In genomic region chr17:82300707-82301270, GRCh38 we compare ENCODE assay signal across 8 cellular contexts. TPM values are rescaled to one million over a fixed set of nuclear protein-coding genes. Genes with fewer than 3 reads are reported as not detected.
DNase-seq lines count a peak whose midpoint lies in the region; ATAC-seq and TF ChIP-seq lines count a peak whose summit lies in the region.

No MANE protein-coding gene starts in this region.

- H3K4me3 ChIP-seq in fibroblast of pulmonary artery (replicated peaks; ENCODE audit: low read depth, low read length) (no peak overlapping the region), osteoblast (ENCODE audit: insufficient read depth, low read length) (no peak overlapping the region)

- H3K27me3 ChIP-seq in osteoblast (ENCODE audit: insufficient read depth, low read length) = no peaks in the 10 kb centered on the region

- H3K9me3 Mint-ChIP-seq in activated T-helper 2 cell treated with anti-CD3 and anti-CD28 coated beads, Interferon-gamma antibody, Interleukin-2, Interleukin-4, amounts not matched to agents 10 μg/mL and 5 μg/mL and 100 μg/mL, durations not matched to agents 14 hours and 24 hours and 36 hours = no peaks in the 10 kb centered on the region

- peak; percentile 69 for TF ChIP-seq CTCF in fibroblast of pulmonary artery (IDR thresholded peaks at IDR 0.05; ENCODE audit: low read length, missing control alignments)
- TF ChIP-seq CTCF in osteoblast (IDR thresholded peaks at IDR 0.05; ENCODE audit: extremely low read depth, low read depth, low read length) = peak; percentile 62

- no peaks in the 10 kb centered on the region for H3K27me3 Mint-ChIP-seq in activated T-helper 2 cell treated with anti-CD3 and anti-CD28 coated beads, Interferon-gamma antibody, Interleukin-2, Interleukin-4, amounts not matched to agents 10 μg/mL and 5 μg/mL and 100 μg/mL, durations not matched to agents 14 hours and 24 hours and 36 hours (ENCODE audit: low read depth)

- no peak overlapping the region for H3K4me2 ChIP-seq in osteoblast (ENCODE audit: insufficient read depth, low read length)

- H3K27ac Mint-ChIP-seq in activated T-helper 2 cell treated with anti-CD3 and anti-CD28 coated beads, Interferon-gamma antibody, Interleukin-2, Interleukin-4, amounts not matched to agents 10 μg/mL and 5 μg/mL and 100 μg/mL, durations not matched to agents 14 hours and 24 hours and 36 hours = peak overlapping the region; percentile 80

- peak overlapping the region; percentile 89 for H3K4me3 Mint-ChIP-seq in activated T-helper 2 cell treated with anti-CD3 and anti-CD28 coated beads, Interferon-gamma antibody, Interleukin-2, Interleukin-4, amounts not matched to agents 10 μg/mL and 5 μg/mL and 100 μg/mL, durations not matched to agents 14 hours and 24 hours and 36 hours (ENCODE audit: low read depth)

- ATAC-seq in activated CD4-positive, CD25-positive, alpha-beta regulatory T cell treated with anti-CD3 and anti-CD28 coated beads, Interleukin-2, amount 50 U/mL, for 24 hours = no peak
- ATAC-seq in HG03159 (IDR thresholded peaks at IDR 0.05; ENCODE audit: unreplicated experiment) = no peak

- intact Hi-C loops in activated T-helper 2 cell treated with anti-CD3 and anti-CD28 coated beads, Interferon-gamma antibody, Interleukin-2, Interleukin-4, amounts not matched to agents 10 μg/mL and 5 μg/mL and 100 μg/mL, durations not matched to agents 14 hours and 24 hours and 36 hours (cut with micrococcal nuclease) = no loop called here

- H3K36me3 Mint-ChIP-seq in activated T-helper 2 cell treated with anti-CD3 and anti-CD28 coated beads, Interferon-gamma antibody, Interleukin-2, Interleukin-4, amounts not matched to agents 10 μg/mL and 5 μg/mL and 100 μg/mL, durations not matched to agents 14 hours and 24 hours and 36 hours (ENCODE audit: low read depth) = no peaks in the 10 kb centered on the region

- no peaks in the 10 kb centered on the region for H4K20me1 ChIP-seq in osteoblast (ENCODE audit: insufficient read depth, low read length)

- peak; percentile 35 to 57 (median 54) for DNase-seq in activated CD4-positive, CD25-positive, alpha-beta regulatory T cell (lab: John Stamatoyannopoulos, UW)
- DNase-seq in OCI-M1 (lab: John Stamatoyannopoulos, UW) (peak; percentile 54), fibroblast of pulmonary artery (ENCODE audit: low read depth) (peak; percentile 63), osteoblast (ENCODE audit: insufficient read length, low spot score, missing footprints) (peak; percentile 97), NCI-H187 (lab: John Stamatoyannopoulos, UW) (no peak)
- DNase-seq in activated T-helper 2 cell treated with anti-CD3 and anti-CD28 coated beads, Interferon-gamma antibody, Interleukin-2, Interleukin-4, amounts not matched to agents 10 μg/mL and 5 μg/mL and 100 μg/mL, durations not matched to agents 14 hours and 24 hours and 36 hours (ENCODE audit: low spot score) = peak; percentile 46

- H3K36me3 ChIP-seq in osteoblast (ENCODE audit: insufficient read depth, low read length) = no peaks in the 10 kb centered on the region

- H3K4me1 Mint-ChIP-seq in activated T-helper 2 cell treated with anti-CD3 and anti-CD28 coated beads, Interferon-gamma antibody, Interleukin-2, Interleukin-4, amounts not matched to agents 10 μg/mL and 5 μg/mL and 100 μg/mL, durations not matched to agents 14 hours and 24 hours and 36 hours (ENCODE audit: low read depth) = peaks cover 57% of the 10 kb centered on the region

- H3K4me1 ChIP-seq in osteoblast (ENCODE audit: insufficient read depth, low read length) = peaks cover 19% of the 10 kb centered on the region

- H3K9me3 ChIP-seq in osteoblast (ENCODE audit: low read depth, low read length) = no peaks in the 10 kb centered on the region

- H3K79me2 ChIP-seq in osteoblast (ENCODE audit: insufficient read depth, low read length) = no peaks in the 10 kb centered on the region

- H3K27ac ChIP-seq in osteoblast (ENCODE audit: low read depth, low read length) = no peak overlapping the region

- H2AFZ ChIP-seq in osteoblast (ENCODE audit: low read length) = no peak overlapping the region

RNA-seq across cellular contexts. Expression of gene CD7, which starts 16.6 kb away (rescaled TPM):
- total RNA-seq in activated T-helper 2 cell treated with anti-CD3 and anti-CD28 coated beads, Interferon-gamma antibody, Interleukin-2, Interleukin-4, amounts not matched to agents 10 μg/mL and 5 μg/mL and 100 μg/mL, durations not matched to agents 14 hours and 24 hours and 36 hours = 345 and 351 TPM in 2 replicates
- not detected in 2 replicates for total RNA-seq in osteoblast

RNA-seq across cellular contexts. Expression of gene CSNK1D, which starts 27.3 kb away (rescaled TPM):
- 139 and 151 TPM in 2 replicates for total RNA-seq in activated T-helper 2 cell treated with anti-CD3 and anti-CD28 coated beads, Interferon-gamma antibody, Interleukin-2, Interleukin-4, amounts not matched to agents 10 μg/mL and 5 μg/mL and 100 μg/mL, durations not matched to agents 14 hours and 24 hours and 36 hours
- 45.4 and 50.3 TPM in 2 replicates for total RNA-seq in osteoblast

RNA-seq across cellular contexts. Expression of gene SECTM1, which starts 32.8 kb away (rescaled TPM):
- 2.7 and 3.7 TPM in 2 replicates for total RNA-seq in activated T-helper 2 cell treated with anti-CD3 and anti-CD28 coated beads, Interferon-gamma antibody, Interleukin-2, Interleukin-4, amounts not matched to agents 10 μg/mL and 5 μg/mL and 100 μg/mL, durations not matched to agents 14 hours and 24 hours and 36 hours
- total RNA-seq in osteoblast = 5.8 and 11.5 TPM in 2 replicates

RNA-seq across cellular contexts. Expression of gene TEX19, which starts 58.3 kb away (rescaled TPM):
- total RNA-seq in activated T-helper 2 cell treated with anti-CD3 and anti-CD28 coated beads, Interferon-gamma antibody, Interleukin-2, Interleukin-4, amounts not matched to agents 10 μg/mL and 5 μg/mL and 100 μg/mL, durations not matched to agents 14 hours and 24 hours and 36 hours = not detected in 2 replicates
- under 0.01 and 0.29 TPM in 2 replicates for total RNA-seq in osteoblast

Comparison
In these comparisons a context has a peak if more than half of its experiments do, and no peak if none do; other contexts are left out.
1. DNase-seq: peak in activated CD4-positive, CD25-positive, alpha-beta regulatory T cell (4 of 4), OCI-M1 (single experiment), activated T-helper 2 cell treated with anti-CD3 and anti-CD28 coated beads, Interferon-gamma antibody, Interleukin-2, Interleukin-4, amounts not matched to agents 10 μg/mL and 5 μg/mL and 100 μg/mL, durations not matched to agents 14 hours and 24 hours and 36 hours (single experiment), fibroblast of pulmonary artery (single experiment) and osteoblast (single experiment); none in NCI-H187 (0 of 2).
2. RNA of gene CD7, which starts 16.6 kb away (total RNA-seq): 345 to 351 TPM in activated T-helper 2 cell treated with anti-CD3 and anti-CD28 coated beads, Interferon-gamma antibody, Interleukin-2, Interleukin-4, amounts not matched to agents 10 μg/mL and 5 μg/mL and 100 μg/mL, durations not matched to agents 14 hours and 24 hours and 36 hours; not detected in osteoblast; every median in the first group is over 100 times any median in the second.